In the genomic region with DNA sequence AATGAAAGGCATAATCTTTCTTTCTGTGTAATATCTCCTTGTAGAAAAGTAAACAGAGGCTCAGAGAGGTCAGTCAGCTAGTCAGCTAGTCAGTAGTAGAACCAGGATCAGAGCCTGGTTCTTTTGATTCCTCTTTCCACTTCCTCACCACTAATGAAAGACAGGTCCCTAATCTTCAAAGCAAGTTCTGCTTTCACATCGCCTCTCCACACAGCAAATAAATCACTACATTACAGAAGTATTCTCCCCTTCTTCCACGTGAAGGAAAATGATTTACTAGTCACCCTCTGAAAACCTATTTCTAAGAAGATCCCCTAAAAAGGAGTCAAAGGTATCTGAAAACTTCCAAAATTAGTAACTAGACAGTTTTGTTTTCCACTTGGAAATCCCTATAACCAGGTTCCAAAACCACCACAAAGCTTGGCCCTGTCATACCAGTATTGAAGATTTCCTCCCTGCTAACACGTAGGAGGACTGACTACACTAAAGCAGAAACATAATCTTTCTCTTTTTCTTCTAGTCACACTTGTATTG, we compare ENCODE assay signal across 8 cellular contexts.
A peak's percentile ranks its signal among the peaks of the same experiment; 100 is the strongest.
DNase-seq lines count a peak whose midpoint lies in the region; ATAC-seq and TF ChIP-seq lines count a peak whose summit lies in the region.

No MANE protein-coding gene starts in this region.

- H3K27me3 Mint-ChIP-seq in activated naive CD8-positive, alpha-beta T cell treated with anti-CD3 and anti-CD28 coated beads for 36 hours: peaks cover 10% of the 10 kb centered on the region
- no peaks in the 10 kb centered on the region for H3K27me3 Mint-ChIP-seq in Calu3 (ENCODE audit: unreplicated experiment)

- intact Hi-C loops in psoas muscle (cut with DNase I) (no loop called here), Calu3 (cut with micrococcal nuclease; ENCODE audit: unreplicated experiment) (loop anchor here (5.0 to 10.0 kb wide), 3 partner anchors 375 to 675 kb away; no protein-coding TSS in a partner anchor), lower leg skin (cut with DNase I; ENCODE audit: low total_unique reads) (no loop called here)

- BruUV-seq in Calu3 (replicated peaks; lab: Mats Ljungman, UMichigan): no TSS peak

- 18 to 33% (median 27%) methylated on average over 3 of the region's 3 CpGs for WGBS in psoas muscle, 3 donors
- WGBS in lower leg skin, 2 donors: 22 to 26% methylated on average over 3 of the region's 3 CpGs

- DNase-seq in activated naive CD8-positive, alpha-beta T cell treated with anti-CD3 and anti-CD28 coated beads for 36 hours: peak; percentile 22
- no peak for DNase-seq in psoas muscle
- DNase-seq in foreskin fibroblast: no peak
- no peak for DNase-seq in Calu3
- no peak for DNase-seq in lower leg skin (ENCODE audit: low spot score in 2 of 2)

- CTCF ChIA-PET in Calu3 (lab: Charles Lee): interaction anchor here (0.6 to 1.3 kb wide), 2 partner anchors 9 to 119 kb away, joined by 3 to 4 read pairs; no protein-coding TSS in a partner anchor

- H3K4me3 ChIP-seq in psoas muscle (no peak overlapping the region), foreskin fibroblast (ENCODE audit: low read depth in 1 of 2, low read length in 2 of 2) (no peak overlapping the region), lower leg skin (ENCODE audit: low read depth, poor library complexity, severe bottlenecking) (no peak overlapping the region)

- H3K27me3 ChIP-seq in psoas muscle (ENCODE audit: insufficient read depth in 3 of 3, low read length in 2 of 3): no peaks in the 10 kb centered on the region

- H3K36me3 Mint-ChIP-seq in activated naive CD8-positive, alpha-beta T cell treated with anti-CD3 and anti-CD28 coated beads for 36 hours: no peaks in the 10 kb centered on the region
- no peaks in the 10 kb centered on the region for H3K36me3 Mint-ChIP-seq in Calu3 (ENCODE audit: insufficient read depth, unreplicated experiment)

- peak overlapping the region; percentile 70 for H3K27ac Mint-ChIP-seq in activated naive CD8-positive, alpha-beta T cell treated with anti-CD3 and anti-CD28 coated beads for 36 hours
- H3K27ac Mint-ChIP-seq in Calu3 (ENCODE audit: unreplicated experiment): no peak overlapping the region

- TF ChIP-seq CTCF in 22Rv1 (IDR thresholded peaks at IDR 0.05) (peak; percentile 26; the same call in 1 of the 2 replicates), psoas muscle (IDR thresholded peaks at IDR 0.05) (no peak), foreskin fibroblast (IDR thresholded peaks at IDR 0.05; ENCODE audit: low read depth, low read length) (no peak), Calu3 (IDR thresholded peaks at IDR 0.05; ENCODE audit: unreplicated experiment) (no peak), lower leg skin (IDR thresholded peaks at IDR 0.05) (no peak)

- TF ChIP-seq POLR2A in lower leg skin (IDR thresholded peaks at IDR 0.05): no peak

- no peaks in the 10 kb centered on the region for H3K36me3 ChIP-seq in psoas muscle (ENCODE audit: insufficient read depth in 1 of 2, low read depth in 1 of 2)

- no peak overlapping the region for H3K4me3 Mint-ChIP-seq in activated naive CD8-positive, alpha-beta T cell treated with anti-CD3 and anti-CD28 coated beads for 36 hours
- H3K4me3 Mint-ChIP-seq in Calu3 (ENCODE audit: low read depth, unreplicated experiment): no peak overlapping the region

- peaks cover 5% of the 10 kb centered on the region for H3K9me3 Mint-ChIP-seq in activated naive CD8-positive, alpha-beta T cell treated with anti-CD3 and anti-CD28 coated beads for 36 hours
- H3K9me3 Mint-ChIP-seq in Calu3 (ENCODE audit: low read depth, unreplicated experiment): no peaks in the 10 kb centered on the region

- peaks cover 13% of the 10 kb centered on the region for H3K4me1 ChIP-seq in psoas muscle

- H3K27ac ChIP-seq in 22Rv1 (no peak overlapping the region), psoas muscle (peak overlapping the region; percentile 10)

- peaks cover 21% of the 10 kb centered on the region for H3K4me1 Mint-ChIP-seq in activated naive CD8-positive, alpha-beta T cell treated with anti-CD3 and anti-CD28 coated beads for 36 hours
- H3K4me1 Mint-ChIP-seq in Calu3 (ENCODE audit: low read depth, unreplicated experiment): no peaks in the 10 kb centered on the region

- ATAC-seq in GM19351 (IDR thresholded peaks at IDR 0.05; ENCODE audit: unreplicated experiment): peak; percentile 76
- ATAC-seq in HG03196 (IDR thresholded peaks at IDR 0.05; ENCODE audit: unreplicated experiment): peak; percentile 78
- ATAC-seq in psoas muscle: peak in 2 of 4 donors; percentile 13 to 61

- H3K9me3 ChIP-seq in psoas muscle: no peaks in the 10 kb centered on the region
